ENCODE assay signal across 18 cellular contexts in the genomic region with DNA sequence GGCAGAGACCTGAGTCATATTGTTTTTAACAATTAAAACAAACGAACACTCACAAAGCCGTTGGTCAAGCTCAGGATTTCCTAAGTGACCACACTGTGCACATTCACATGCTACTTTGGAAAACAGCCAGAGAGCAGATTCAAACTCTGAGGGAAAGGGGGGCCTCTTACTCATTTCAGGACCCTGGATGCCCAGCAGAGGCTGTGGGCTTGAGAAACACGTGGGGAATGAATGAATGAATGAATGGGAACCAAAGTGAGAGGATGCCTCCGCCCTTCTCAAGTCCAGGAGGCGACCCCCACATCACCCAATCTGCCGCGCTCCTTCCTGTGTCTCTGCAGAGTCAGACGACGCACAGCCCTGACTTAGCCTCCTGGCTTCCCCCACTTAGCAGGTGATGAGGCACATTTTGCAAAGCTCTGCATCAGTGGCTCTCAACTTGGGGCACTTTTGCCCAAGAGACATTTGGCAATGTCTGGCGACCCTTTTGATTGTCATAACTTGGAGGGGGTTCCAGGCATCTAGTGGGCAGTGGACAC.
DNase-seq lines count a peak whose midpoint lies in the region; ATAC-seq, FAIRE-seq and TF ChIP-seq lines count a peak whose summit lies in the region.
"Had no signal": no experiment of that assay in that cellular context is flagged by ENCODE, and none has a peak within 500 bp of the region (broad histone marks: within the 10 kb centered on the region; RNA-seq: fewer than 3 reads in every experiment).

No MANE protein-coding gene starts in this region.

- no peaks in the 10 kb centered on the region for H3K79me2 ChIP-seq in endothelial cell of umbilical vein (ENCODE audit: control insufficient read depth, insufficient read depth, low read length)

- no peaks in the 10 kb centered on the region for H3K9me3 Mint-ChIP-seq in CD14-positive monocyte
- H3K9me3 Mint-ChIP-seq: CD4-positive, alpha-beta memory T cell had no signal

- no peaks in the 10 kb centered on the region for H4K20me1 ChIP-seq in endothelial cell of umbilical vein (replicated peaks; ENCODE audit: control insufficient read depth, extremely low read depth, insufficient read depth, low read length)

- H3K36me3 Mint-ChIP-seq in CD14-positive monocyte: no peaks in the 10 kb centered on the region
- H3K36me3 Mint-ChIP-seq: CD4-positive, alpha-beta memory T cell had no signal

- no peak overlapping the region for H3K4me2 ChIP-seq in endothelial cell of umbilical vein (ENCODE audit: insufficient read depth, low read length)

- intact Hi-C loops in CD14-positive monocyte (cut with micrococcal nuclease) (no loop called here), endothelial cell of umbilical vein (cut with micrococcal nuclease) (no loop called here)

- dilution Hi-C loops in endothelial cell of umbilical vein (cut with MboI; ENCODE audit: extremely low pct_ligation_motif_present, low sequenced_read_pairs): no loop called here

- H3K27me3 ChIP-seq in endothelial cell of umbilical vein (ENCODE audit: control insufficient read depth in 2 of 2, insufficient read depth in 2 of 2, low read length in 2 of 2): peaks cover 0 to 5% of the 10 kb centered on the region in 2 experiments

- H3K27ac Mint-ChIP-seq in CD14-positive monocyte: no peak overlapping the region

- peaks cover 6 to 24% (median 21%) of the 10 kb centered on the region in 3 donors for H3K27me3 Mint-ChIP-seq in CD14-positive monocyte (ENCODE audit: low read depth in 3 of 3)
- H3K27me3 Mint-ChIP-seq: CD4-positive, alpha-beta memory T cell had no signal

- peak; percentile 74 for FAIRE-seq in endothelial cell of umbilical vein (lab: Jason Lieb, UNC)
- FAIRE-seq: GM12878 had no signal

- no peaks in the 10 kb centered on the region for H3K4me1 Mint-ChIP-seq in CD14-positive monocyte

- TF ChIP-seq CTCF in CD14-positive monocyte (IDR thresholded peaks at IDR 0.05) (no peak), endothelial cell of umbilical vein (IDR thresholded peaks at IDR 0.05; ENCODE audit: extremely low read depth in 1 of 2, insufficient read depth in 1 of 2, low read depth in 1 of 2, low read length in 2 of 2) (no peak), retinal pigment epithelial cell (conservative IDR thresholded peaks at IDR 0.05; ENCODE audit: low read depth, low read length) (no peak)

- no peaks in the 10 kb centered on the region for H3K9me3 ChIP-seq in endothelial cell of umbilical vein (replicated peaks; ENCODE audit: control insufficient read depth, insufficient read depth, low read length)

- no TSS peak for BruUV-seq in endothelial cell of umbilical vein (replicated peaks; lab: Mats Ljungman, UMichigan)

- DNase-seq in CD14-positive monocyte (ENCODE audit: low spot score): peak; percentile 20
- peak; percentile 11 for DNase-seq in amniotic epithelial cell (ENCODE audit: low read depth)
- DNase-seq in endothelial cell of umbilical vein (ENCODE audit: low read depth, low spot score): peak; percentile 83
- peak; percentile 7 for DNase-seq in retinal pigment epithelial cell (ENCODE audit: low read depth)
- no peak for DNase-seq in AG08396 (ENCODE audit: low spot score)
- no peak for DNase-seq in mesenteric fat pad (ENCODE audit: low spot score)
- DNase-seq: ACHN; CD4-positive, alpha-beta memory T cell; DMS79; GDM1; GM23248; NCI-H1436; NCI-H2029 treated with DMSO at 0.1 percent for 48 hours; NCI-H2171 treated with DMSO at 0.1 percent for 48 hours; NCI-H774 had no signal

- TF ChIP-seq POLR2A in endothelial cell of umbilical vein (IDR thresholded peaks at IDR 0.05; ENCODE audit: low read depth, low read length): no peak

- H3K4me1 ChIP-seq in endothelial cell of umbilical vein (ENCODE audit: control insufficient read depth, extremely low read depth, insufficient read depth, low read length): peaks cover 7% of the 10 kb centered on the region

- H3K9ac ChIP-seq in endothelial cell of umbilical vein (replicated peaks; ENCODE audit: extremely low read depth, insufficient read depth, low read length): no peak overlapping the region
- H3K9ac ChIP-seq: GM23248 had no signal

- POLR2A ChIA-PET in endothelial cell of umbilical vein (lab: Charles Lee): no interaction called here

- H3K4me3 ChIP-seq in endothelial cell of umbilical vein (replicated peaks in 1 of 3; ENCODE audit: insufficient read depth in 1 of 3, low read depth in 1 of 3, low read length in 3 of 3) (no peak overlapping the region), retinal pigment epithelial cell (ENCODE audit: low read length) (no peak overlapping the region)
- H3K4me3 ChIP-seq: GM12878, GM23248 had no signal

- ATAC-seq in HG02938 (IDR thresholded peaks at IDR 0.05; ENCODE audit: unreplicated experiment): no peak
- ATAC-seq: GM12878 had no signal

- H3K9me1 ChIP-seq in endothelial cell of umbilical vein (replicated peaks; ENCODE audit: control insufficient read depth, extremely low read depth, insufficient read depth, low read length): no peaks in the 10 kb centered on the region

- no peak overlapping the region for H2AFZ ChIP-seq in endothelial cell of umbilical vein (ENCODE audit: low read depth, low read length)
- H2AFZ ChIP-seq: GM23248 had no signal

- CTCF ChIA-PET in endothelial cell of umbilical vein (lab: Charles Lee): interaction anchor here (1.2 kb wide), 1 partner anchor 31 kb away, joined by 3 read pairs; no protein-coding TSS in a partner anchor

- no peak overlapping the region for H3K27ac ChIP-seq in endothelial cell of umbilical vein (ENCODE audit: insufficient read depth, low read depth, low read length)
- H3K27ac ChIP-seq: GM23248, RWPE1 had no signal

- H3K36me3 ChIP-seq in endothelial cell of umbilical vein (ENCODE audit: control insufficient read depth in 2 of 2, extremely low read depth in 1 of 2, insufficient read depth in 2 of 2, low read length in 2 of 2): no peaks in the 10 kb centered on the region

- H3K4me3 Mint-ChIP-seq in CD14-positive monocyte: no peak overlapping the region
- H3K4me3 Mint-ChIP-seq: CD4-positive, alpha-beta memory T cell had no signal

TF ChIP-seq in endothelial cell of umbilical vein, 7 proteins besides CTCF, POLR2A, EP300 and RAD21:
- TF ChIP-seq FOS (IDR thresholded peaks at IDR 0.05; ENCODE audit: borderline replicate concordance, insufficient read depth, low read length): peak; percentile 52
- TF ChIP-seq, protein P1, sequence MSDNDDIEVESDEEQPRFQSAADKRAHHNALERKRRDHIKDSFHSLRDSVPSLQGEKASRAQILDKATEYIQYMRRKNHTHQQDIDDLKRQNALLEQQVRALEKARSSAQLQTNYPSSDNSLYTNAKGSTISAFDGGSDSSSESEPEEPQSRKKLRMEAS (IDR thresholded peaks at IDR 0.05; ENCODE audit: insufficient read depth, insufficient read length): no peak
- TF ChIP-seq EZH2 (IDR thresholded peaks at IDR 0.05; ENCODE audit: borderline replicate concordance, low read depth, low read length, severe bottlenecking): no peak
- TF ChIP-seq GATA2 (IDR thresholded peaks at IDR 0.05; ENCODE audit: insufficient read depth, insufficient read length, low read depth, low read length): no peak
TF ChIP-seq in endothelial cell of umbilical vein: peak in this region for 1.

Comparison
In these comparisons a context has a peak if more than half of its experiments do, and no peak if none do; other contexts are left out.
1. DNase-seq: peak in CD14-positive monocyte (single experiment), amniotic epithelial cell (single experiment), endothelial cell of umbilical vein (single experiment) and retinal pigment epithelial cell (single experiment); none in AG08396 (single experiment) and mesenteric fat pad (single experiment).